Comparison of ENCODE assay signal across 1 cellular context in the genomic region with DNA sequence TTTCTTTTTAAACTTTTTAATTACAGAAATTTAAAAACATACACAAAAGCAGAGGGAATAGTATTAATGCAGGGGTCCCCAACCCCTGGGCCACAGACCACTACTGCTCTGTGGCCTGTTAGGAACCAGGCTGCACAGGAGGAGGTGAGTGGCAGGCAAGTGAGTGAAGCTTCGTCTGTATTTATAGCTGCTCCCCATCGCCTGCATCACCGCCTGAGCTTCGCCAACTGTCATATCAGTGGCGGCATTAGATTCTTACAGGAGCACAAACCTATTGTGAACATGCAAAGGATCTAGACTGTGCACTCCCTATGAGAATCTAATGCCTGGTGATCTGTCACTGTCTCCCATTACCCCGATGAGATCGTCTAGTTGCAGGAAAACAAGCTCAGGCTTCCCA.
TF ChIP-seq lines count a peak whose summit lies in the region.

No MANE protein-coding gene starts in this region.

TF ChIP-seq in HepG2, 621 proteins besides CTCF, POLR2A, EP300 and RAD21:
- no peak for TF ChIP-seq ZNF670 (CRISPR knock-in tag; IDR thresholded peaks at IDR 0.05; ENCODE audit: borderline replicate concordance)
- no peak for TF ChIP-seq TRIM24 (CRISPR knock-in tag; IDR thresholded peaks at IDR 0.05)
- TF ChIP-seq ZNF788 (CRISPR knock-in tag; IDR thresholded peaks at IDR 0.05; ENCODE audit: borderline replicate concordance): no peak
- TF ChIP-seq ZNF501 (CRISPR knock-in tag; IDR thresholded peaks at IDR 0.05): no peak
- no peak for TF ChIP-seq CREM (IDR thresholded peaks at IDR 0.05)
- no peak for TF ChIP-seq CREM (CRISPR knock-in tag; IDR thresholded peaks at IDR 0.05)
- TF ChIP-seq SRY (CRISPR knock-in tag; IDR thresholded peaks at IDR 0.05): no peak
- TF ChIP-seq NR3C1 (CRISPR knock-in tag; IDR thresholded peaks at IDR 0.05): no peak
- TF ChIP-seq HOXD1 (CRISPR knock-in tag; IDR thresholded peaks at IDR 0.05): no peak
- TF ChIP-seq ZBTB42 (CRISPR knock-in tag; IDR thresholded peaks at IDR 0.05): no peak
- TF ChIP-seq DPF2 (CRISPR knock-in tag; IDR thresholded peaks at IDR 0.05; ENCODE audit: borderline replicate concordance, low read depth): no peak
- no peak for TF ChIP-seq ZNF746 (CRISPR knock-in tag; IDR thresholded peaks at IDR 0.05)
- no peak for TF ChIP-seq ZFP41 (CRISPR knock-in tag; IDR thresholded peaks at IDR 0.05; ENCODE audit: borderline replicate concordance)
- TF ChIP-seq NRL (CRISPR knock-in tag; IDR thresholded peaks at IDR 0.05; ENCODE audit: borderline replicate concordance): no peak
- no peak for TF ChIP-seq HOXA3 (CRISPR knock-in tag; IDR thresholded peaks at IDR 0.05)
